ENCODE assay signal across 1 cellular context in the genomic region with DNA sequence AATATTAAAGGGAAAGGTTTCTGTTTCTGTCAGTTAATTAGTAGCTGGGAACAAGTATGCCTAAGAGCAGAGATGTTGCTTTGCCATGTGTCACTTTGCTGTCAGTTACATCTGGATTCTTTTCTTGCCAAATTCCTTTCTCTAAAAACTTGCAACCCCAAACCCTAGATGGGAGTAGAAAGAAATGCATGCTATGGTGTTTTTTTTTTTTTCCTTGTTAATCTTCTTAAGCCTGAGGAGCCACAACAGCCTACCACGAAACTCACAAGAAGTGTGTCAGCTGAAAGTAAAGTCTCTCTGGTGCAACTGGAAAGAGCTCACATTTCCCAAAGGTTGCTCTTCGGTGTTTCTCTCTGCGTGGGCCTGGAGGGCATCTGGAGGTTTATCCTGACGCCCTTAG.
TF ChIP-seq lines count a peak whose summit lies in the region.

No MANE protein-coding gene starts in this region.

TF ChIP-seq in HepG2, 621 proteins besides CTCF, POLR2A, EP300 and RAD21:
- TF ChIP-seq GATAD1 (CRISPR knock-in tag; IDR thresholded peaks at IDR 0.05): no peak
- TF ChIP-seq MAFG (CRISPR knock-in tag; IDR thresholded peaks at IDR 0.05): no peak
- TF ChIP-seq POLR2G (IDR thresholded peaks at IDR 0.05; ENCODE audit: low read depth, low read length): peak; percentile 23; the same call in 1 of the 2 replicates
- TF ChIP-seq, protein P1, sequence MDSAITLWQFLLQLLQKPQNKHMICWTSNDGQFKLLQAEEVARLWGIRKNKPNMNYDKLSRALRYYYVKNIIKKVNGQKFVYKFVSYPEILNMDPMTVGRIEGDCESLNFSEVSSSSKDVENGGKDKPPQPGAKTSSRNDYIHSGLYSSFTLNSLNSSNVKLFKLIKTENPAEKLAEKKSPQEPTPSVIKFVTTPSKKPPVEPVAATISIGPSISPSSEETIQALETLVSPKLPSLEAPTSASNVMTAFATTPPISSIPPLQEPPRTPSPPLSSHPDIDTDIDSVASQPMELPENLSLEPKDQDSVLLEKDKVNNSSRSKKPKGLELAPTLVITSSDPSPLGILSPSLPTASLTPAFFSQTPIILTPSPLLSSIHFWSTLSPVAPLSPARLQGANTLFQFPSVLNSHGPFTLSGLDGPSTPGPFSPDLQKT (CRISPR knock-in tag; IDR thresholded peaks at IDR 0.05; ENCODE audit: borderline replicate concordance): no peak
- TF ChIP-seq SSRP1 (CRISPR knock-in tag; IDR thresholded peaks at IDR 0.05): 0 out of 2 replicates have a peak, but pooled peaks have one; percentile 11
- no peak for TF ChIP-seq ZNF18 (CRISPR knock-in tag; IDR thresholded peaks at IDR 0.05; ENCODE audit: insufficient replicate concordance)
- no peak for TF ChIP-seq PCBP1 (IDR thresholded peaks at IDR 0.05; ENCODE audit: borderline replicate concordance, low read depth, low read length)
- TF ChIP-seq ZNF816 (CRISPR knock-in tag; IDR thresholded peaks at IDR 0.05; ENCODE audit: borderline replicate concordance): no peak
- no peak for TF ChIP-seq IKZF4 (CRISPR knock-in tag; IDR thresholded peaks at IDR 0.05; ENCODE audit: borderline replicate concordance, low read depth, not compliant biosample characterization)
- no peak for TF ChIP-seq FIP1L1 (IDR thresholded peaks at IDR 0.05; ENCODE audit: borderline replicate concordance, insufficient read depth, low read depth, low read length)
- no peak for TF ChIP-seq ZNF33B (CRISPR knock-in tag; IDR thresholded peaks at IDR 0.05)
